Comparison of ENCODE assay signal across 29 cellular contexts in the genomic region with DNA sequence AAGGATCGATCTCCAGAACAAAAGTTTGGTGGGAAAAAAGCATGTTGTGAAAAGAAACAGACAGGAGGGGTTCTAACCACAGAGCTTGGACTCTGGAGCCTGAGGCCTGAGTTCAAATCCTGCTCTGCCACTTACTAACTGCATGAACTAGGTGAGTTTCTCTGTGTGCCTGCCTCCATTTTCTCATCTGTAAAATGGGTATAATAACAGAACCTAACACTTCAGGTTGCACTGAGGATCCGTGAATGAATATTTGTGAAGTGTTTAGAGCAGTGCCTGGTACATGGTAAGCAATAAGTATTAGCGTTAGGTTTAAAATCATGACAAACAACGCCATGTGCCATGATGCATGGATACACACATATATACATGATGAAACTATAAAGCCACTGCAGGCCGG. TPM values are rescaled to one million over a fixed set of nuclear protein-coding genes. Genes with fewer than 3 reads are reported as not detected.
"Had no signal": no experiment of that assay in that cellular context is flagged by ENCODE, and none has a peak within 500 bp of the region (broad histone marks: within the 10 kb centered on the region; RNA-seq: fewer than 3 reads in every experiment).

No MANE protein-coding gene starts in this region.

- ATAC-seq: esophagus mucosa; gastrocnemius medialis; heart right ventricle; left cardiac atrium; left lung; left ventricle myocardium superior; lower lobe of right lung; naive thymus-derived CD4-positive, alpha-beta T cell had no signal

- H3K27ac ChIP-seq: coronary artery, dorsolateral prefrontal cortex, epithelial cell of prostate, esophagus squamous epithelium, gastrocnemius medialis, heart right ventricle, left lung, lower lobe of right lung had no signal

- H3K4me3 Mint-ChIP-seq: naive thymus-derived CD4-positive, alpha-beta T cell had no signal

- H3K27ac Mint-ChIP-seq: naive thymus-derived CD4-positive, alpha-beta T cell had no signal

- H3K27me3 ChIP-seq: dorsolateral prefrontal cortex, esophagus squamous epithelium, gastrocnemius medialis, heart right ventricle, left lung had no signal

- FAIRE-seq: colon, endometrium, islet of Langerhans, keratinocyte had no signal

- H3K36me3 Mint-ChIP-seq: naive thymus-derived CD4-positive, alpha-beta T cell had no signal

- H3K36me3 ChIP-seq: esophagus squamous epithelium, gastrocnemius medialis, heart right ventricle, left lung, lower lobe of right lung had no signal

- DNase-seq: dermis blood vessel endothelial cell; dorsolateral prefrontal cortex; effector CD4-positive, alpha-beta T cell; effector memory CD4-positive, alpha-beta T cell; erythroblast; esophagus squamous epithelium; foreskin fibroblast; foreskin melanocyte; gastrocnemius medialis; glutamatergic neuron; head of caudate nucleus; heart right ventricle; hippocampal formation; left cardiac atrium; left lung; left ventricle myocardium superior; lower lobe of right lung; mesenchymal stem cell; midbrain; naive thymus-derived CD4-positive, alpha-beta T cell had no signal

- H3K4me1 ChIP-seq: gastrocnemius medialis, heart right ventricle, left lung, lower lobe of right lung had no signal

- H3K9me3 ChIP-seq: esophagus squamous epithelium, gastrocnemius medialis, heart right ventricle, left lung, lower lobe of right lung had no signal

- H3K4me3 ChIP-seq: coronary artery, dorsolateral prefrontal cortex, esophagus squamous epithelium, gastrocnemius medialis, heart right ventricle, left lung, lower lobe of right lung had no signal

RNA-seq across cellular contexts. Expression of a gene that starts 36.6 kb away (rescaled TPM):
- total RNA-seq: dermis blood vessel endothelial cell; gastrocnemius medialis; kidney epithelial cell; left ventricle myocardium superior; mononuclear cell; naive thymus-derived CD4-positive, alpha-beta T cell had no signal
- polyA plus RNA-seq: keratinocyte; naive thymus-derived CD4-positive, alpha-beta T cell had no signal

RNA-seq across cellular contexts. Expression of a gene that starts 36.7 kb away (rescaled TPM):
- total RNA-seq: mononuclear cell; naive thymus-derived CD4-positive, alpha-beta T cell had no signal
- polyA plus RNA-seq: keratinocyte; naive thymus-derived CD4-positive, alpha-beta T cell had no signal
